Comparison of ENCODE assay signal across 8 cellular contexts in the genomic region with DNA sequence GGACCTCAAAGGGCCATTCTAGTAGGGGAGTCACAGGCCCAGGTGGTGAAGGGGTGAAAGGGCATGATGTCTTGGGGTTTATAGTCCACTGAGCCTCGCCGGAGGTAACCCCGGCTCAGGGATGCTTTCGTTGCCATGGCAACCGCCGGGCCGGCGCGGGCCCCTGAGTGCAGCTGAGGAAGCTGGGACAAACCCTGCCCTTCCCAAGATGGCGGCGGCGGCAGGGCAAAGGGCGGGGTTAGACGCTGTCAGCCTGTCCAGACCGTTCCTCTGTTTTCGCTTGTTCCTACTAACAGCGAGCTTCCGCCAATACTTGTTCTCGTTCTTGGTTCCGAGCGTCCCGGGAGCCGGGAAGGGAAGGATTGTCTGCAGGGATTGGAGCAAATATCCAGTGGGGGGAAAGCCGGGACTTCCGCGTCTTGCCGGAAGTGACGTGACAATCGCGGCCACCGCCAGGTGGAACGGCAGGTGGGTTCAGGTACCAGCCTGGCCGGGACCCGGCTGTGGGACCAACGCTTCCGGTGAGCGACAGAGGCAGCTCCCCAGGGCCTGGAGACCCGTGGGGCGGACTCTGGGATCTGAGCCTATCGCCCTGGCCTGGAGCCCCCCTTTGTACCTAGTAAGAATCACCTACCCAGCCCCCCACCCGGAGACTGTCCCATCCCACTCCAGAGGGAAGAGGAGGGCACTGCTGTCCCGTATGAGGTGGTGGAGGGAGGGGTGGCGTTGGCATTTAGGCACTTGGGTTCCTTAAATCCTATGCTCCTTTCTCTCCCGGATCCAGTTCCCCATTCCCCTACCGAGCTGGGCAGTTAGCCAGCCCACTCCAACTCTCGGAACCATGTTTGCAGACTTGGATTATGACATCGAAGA.
DNase-seq lines count a peak whose midpoint lies in the region; ATAC-seq and TF ChIP-seq lines count a peak whose summit lies in the region.

A gene (plus strand): TSS at position 436 of the 873 bp plus-strand sequence. CDS start 406 bp downstream, at position 842.

- DNase-seq in HCEC 1CT (peak; percentile 79), NCI-H2196 treated with DMSO at 0.1 percent for 48 hours (lab: John Stamatoyannopoulos, UW; ENCODE audit: unreplicated experiment) (peak; percentile 77), caudate nucleus (lab: John Stamatoyannopoulos, UW) (peak; percentile 29 to 99 (median 93)), iPS-NIHi7 (ENCODE audit: extremely low spot score) (peak; percentile 98)
- peak; percentile 51 for DNase-seq in activated CD4-positive, CD25-positive, alpha-beta regulatory T cell treated with anti-CD3 and anti-CD28 coated beads, Interleukin-2, amount 50 U/mL, for 16 hours (ENCODE audit: low read depth, low spot score)

- ATAC-seq in HG03196 (IDR thresholded peaks at IDR 0.05; ENCODE audit: unreplicated experiment) = no peak

- H3K27ac ChIP-seq in C4-2B (peak within 1 kb of the TSS; percentile 86), caudate nucleus (ENCODE audit: low read depth, low read length) (peak within 1 kb of the TSS; percentile 93), skin epidermis (peak within 1 kb of the TSS; percentile 51 to 91 (median 78))

- H3K4me3 ChIP-seq in skin epidermis = peak within 1 kb of the TSS; percentile 36 to 68 (median 59)

- no peak for TF ChIP-seq CTCF in C4-2B (conservative IDR thresholded peaks at IDR 0.05)
